Comparison of ENCODE assay signal across 8 cellular contexts in genomic region chr3:15556512-15556911, GRCh38.
DNase-seq lines count a peak whose midpoint lies in the region; ATAC-seq lines count a peak whose summit lies in the region.

No MANE protein-coding gene starts in this region.

- peak; percentile 76 to 81 for ATAC-seq in activated CD4-positive, CD25-positive, alpha-beta regulatory T cell treated with anti-CD3 and anti-CD28 coated beads, Interleukin-2, amount 50 U/mL, for 24 hours
- ATAC-seq in HG02678 (IDR thresholded peaks at IDR 0.05; ENCODE audit: unreplicated experiment) = peak; percentile 90

- no peak for DNase-seq in activated CD4-positive, CD25-positive, alpha-beta regulatory T cell treated with anti-CD3 and anti-CD28 coated beads, Interleukin-2, amount 50 U/mL, for 72 hours
- DNase-seq in NOMO-1 (lab: John Stamatoyannopoulos, UW; ENCODE audit: unreplicated experiment in 2 of 2) (peak; percentile 50 to 98), pons (ENCODE audit: low spot score) (peak; percentile 84), NCI-H2029 treated with DMSO at 0.1 percent for 48 hours (lab: John Stamatoyannopoulos, UW) (no peak), NCI-H2029 (lab: John Stamatoyannopoulos, UW) (no peak), NCI-H1694 (lab: John Stamatoyannopoulos, UW) (no peak)

Comparison
In these comparisons a context has a peak if more than half of its experiments do, and no peak if none do; other contexts are left out.
1. DNase-seq: peak in NOMO-1 (2 of 2) and pons (single experiment); none in activated CD4-positive, CD25-positive, alpha-beta regulatory T cell treated with anti-CD3 and anti-CD28 coated beads, Interleukin-2, amount 50 U/mL, for 72 hours (single experiment), NCI-H2029 treated with DMSO at 0.1 percent for 48 hours (single experiment), NCI-H2029 (single experiment) and NCI-H1694 (single experiment).